ENCODE assay signal across 1 cellular context in the genomic region with DNA sequence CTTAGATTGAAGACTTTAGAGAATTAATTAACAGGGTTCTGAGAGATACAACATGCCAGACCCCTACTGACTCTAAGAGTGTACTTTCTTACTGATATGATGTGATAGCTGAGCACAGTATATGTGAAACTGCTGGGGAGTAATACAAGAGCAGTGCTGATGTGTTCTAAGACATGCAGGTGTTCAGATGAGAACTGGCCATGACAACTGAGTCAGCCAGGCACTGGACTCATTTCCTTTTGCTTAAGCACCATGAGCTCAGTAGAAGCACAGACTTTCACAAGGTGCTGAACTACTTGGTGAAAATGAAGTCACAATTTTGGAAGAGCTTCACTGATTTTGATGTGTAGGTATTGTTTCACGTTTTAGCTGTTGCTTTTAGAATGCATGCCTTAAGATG.
TF ChIP-seq lines count a peak whose summit lies in the region.

No MANE protein-coding gene starts in this region.

TF ChIP-seq in GM12878, 131 proteins besides CTCF, POLR2A, EP300 and RAD21 (continues in another document):
- no peak for TF ChIP-seq ZBTB40 (IDR thresholded peaks at IDR 0.05; ENCODE audit: borderline replicate concordance)
- TF ChIP-seq, protein P1, sequence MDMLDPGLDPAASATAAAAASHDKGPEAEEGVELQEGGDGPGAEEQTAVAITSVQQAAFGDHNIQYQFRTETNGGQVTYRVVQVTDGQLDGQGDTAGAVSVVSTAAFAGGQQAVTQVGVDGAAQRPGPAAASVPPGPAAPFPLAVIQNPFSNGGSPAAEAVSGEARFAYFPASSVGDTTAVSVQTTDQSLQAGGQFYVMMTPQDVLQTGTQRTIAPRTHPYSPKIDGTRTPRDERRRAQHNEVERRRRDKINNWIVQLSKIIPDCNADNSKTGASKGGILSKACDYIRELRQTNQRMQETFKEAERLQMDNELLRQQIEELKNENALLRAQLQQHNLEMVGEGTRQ (IDR thresholded peaks at IDR 0.05; ENCODE audit: borderline replicate concordance, low read depth, low read length), result no peak
- TF ChIP-seq ZNF274 (IDR thresholded peaks at IDR 0.05; ENCODE audit: insufficient read depth, insufficient read length), result no peak
- no peak for TF ChIP-seq CBX5 (IDR thresholded peaks at IDR 0.05; ENCODE audit: low read depth)
- TF ChIP-seq NR2C2 (IDR thresholded peaks at IDR 0.05; ENCODE audit: borderline replicate concordance, control insufficient read depth, insufficient read length, low read depth), result no peak
- TF ChIP-seq FOXK2 (IDR thresholded peaks at IDR 0.05), result no peak
- peak; percentile 35; the same call in 1 of the 2 replicates for TF ChIP-seq IRF4 (IDR thresholded peaks at IDR 0.05; ENCODE audit: low read depth, low read length)
- peak; percentile 37; the same call in 1 of the 2 replicates for TF ChIP-seq YY1 (IDR thresholded peaks at IDR 0.05; ENCODE audit: low read depth, low read length)
- no peak for TF ChIP-seq SP1 (IDR thresholded peaks at IDR 0.05; ENCODE audit: low read depth, low read length)
- TF ChIP-seq SREBF1 (IDR thresholded peaks at IDR 0.05; ENCODE audit: low read length), result no peak
- peak; percentile 82 for TF ChIP-seq CREM (IDR thresholded peaks at IDR 0.05; ENCODE audit: low read depth)
- TF ChIP-seq NFIC (IDR thresholded peaks at IDR 0.05; ENCODE audit: low read depth, low read length), result peak; percentile 79; the same call in 1 of the 2 replicates
- 0 out of 2 replicates have a peak, but pooled peaks have one; percentile 59 for TF ChIP-seq MTA3 (IDR thresholded peaks at IDR 0.05; ENCODE audit: borderline replicate concordance, low read length)
- no peak for TF ChIP-seq BHLHE40 (IDR thresholded peaks at IDR 0.05; ENCODE audit: borderline replicate concordance in 1 of 2, low read depth in 2 of 2, low read length in 1 of 2)
- TF ChIP-seq PAX8 (IDR thresholded peaks at IDR 0.05), result no peak
- TF ChIP-seq, protein P2, sequence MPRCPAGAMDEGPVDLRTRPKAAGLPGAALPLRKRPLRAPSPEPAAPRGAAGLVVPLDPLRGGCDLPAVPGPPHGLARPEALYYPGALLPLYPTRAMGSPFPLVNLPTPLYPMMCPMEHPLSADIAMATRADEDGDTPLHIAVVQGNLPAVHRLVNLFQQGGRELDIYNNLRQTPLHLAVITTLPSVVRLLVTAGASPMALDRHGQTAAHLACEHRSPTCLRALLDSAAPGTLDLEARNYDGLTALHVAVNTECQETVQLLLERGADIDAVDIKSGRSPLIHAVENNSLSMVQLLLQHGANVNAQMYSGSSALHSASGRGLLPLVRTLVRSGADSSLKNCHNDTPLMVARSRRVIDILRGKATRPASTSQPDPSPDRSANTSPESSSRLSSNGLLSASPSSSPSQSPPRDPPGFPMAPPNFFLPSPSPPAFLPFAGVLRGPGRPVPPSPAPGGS (IDR thresholded peaks at IDR 0.05; ENCODE audit: borderline replicate concordance, insufficient read depth, low read depth, low read length, poor library complexity, severe bottlenecking), result peak; percentile 63
- TF ChIP-seq POLR2AphosphoS2 (IDR thresholded peaks at IDR 0.05; ENCODE audit: low read depth, low read length), result no peak
- TF ChIP-seq PML (IDR thresholded peaks at IDR 0.05; ENCODE audit: low read length), result 0 out of 2 replicates have a peak, but pooled peaks have one; percentile 60
- no peak for TF ChIP-seq NR2C1 (IDR thresholded peaks at IDR 0.05)
- no peak for TF ChIP-seq STAT3 (IDR thresholded peaks at IDR 0.05; ENCODE audit: low read depth, low read length)
- no peak for TF ChIP-seq POLR2AphosphoS5 (IDR thresholded peaks at IDR 0.05; ENCODE audit: low read length)
- no peak for TF ChIP-seq MYB (IDR thresholded peaks at IDR 0.05; ENCODE audit: borderline replicate concordance, low read depth, low read length)
- no peak for TF ChIP-seq SIX5 (IDR thresholded peaks at IDR 0.05; ENCODE audit: low read depth, low read length, severe bottlenecking)
- TF ChIP-seq IKZF2 (IDR thresholded peaks at IDR 0.05), result no peak
- 0 out of 2 replicates have a peak, but pooled peaks have one; percentile 12 for TF ChIP-seq BCL11A (IDR thresholded peaks at IDR 0.05; ENCODE audit: low read depth, low read length)
- TF ChIP-seq HDAC6 (IDR thresholded peaks at IDR 0.05; ENCODE audit: unreplicated experiment), result no peak
- TF ChIP-seq ESRRA (IDR thresholded peaks at IDR 0.05; ENCODE audit: low read length), result no peak
- TF ChIP-seq SUPT20H (IDR thresholded peaks at IDR 0.05; ENCODE audit: borderline replicate concordance, control insufficient read depth, low read depth, low read length), result no peak
- TF ChIP-seq, protein P3, sequence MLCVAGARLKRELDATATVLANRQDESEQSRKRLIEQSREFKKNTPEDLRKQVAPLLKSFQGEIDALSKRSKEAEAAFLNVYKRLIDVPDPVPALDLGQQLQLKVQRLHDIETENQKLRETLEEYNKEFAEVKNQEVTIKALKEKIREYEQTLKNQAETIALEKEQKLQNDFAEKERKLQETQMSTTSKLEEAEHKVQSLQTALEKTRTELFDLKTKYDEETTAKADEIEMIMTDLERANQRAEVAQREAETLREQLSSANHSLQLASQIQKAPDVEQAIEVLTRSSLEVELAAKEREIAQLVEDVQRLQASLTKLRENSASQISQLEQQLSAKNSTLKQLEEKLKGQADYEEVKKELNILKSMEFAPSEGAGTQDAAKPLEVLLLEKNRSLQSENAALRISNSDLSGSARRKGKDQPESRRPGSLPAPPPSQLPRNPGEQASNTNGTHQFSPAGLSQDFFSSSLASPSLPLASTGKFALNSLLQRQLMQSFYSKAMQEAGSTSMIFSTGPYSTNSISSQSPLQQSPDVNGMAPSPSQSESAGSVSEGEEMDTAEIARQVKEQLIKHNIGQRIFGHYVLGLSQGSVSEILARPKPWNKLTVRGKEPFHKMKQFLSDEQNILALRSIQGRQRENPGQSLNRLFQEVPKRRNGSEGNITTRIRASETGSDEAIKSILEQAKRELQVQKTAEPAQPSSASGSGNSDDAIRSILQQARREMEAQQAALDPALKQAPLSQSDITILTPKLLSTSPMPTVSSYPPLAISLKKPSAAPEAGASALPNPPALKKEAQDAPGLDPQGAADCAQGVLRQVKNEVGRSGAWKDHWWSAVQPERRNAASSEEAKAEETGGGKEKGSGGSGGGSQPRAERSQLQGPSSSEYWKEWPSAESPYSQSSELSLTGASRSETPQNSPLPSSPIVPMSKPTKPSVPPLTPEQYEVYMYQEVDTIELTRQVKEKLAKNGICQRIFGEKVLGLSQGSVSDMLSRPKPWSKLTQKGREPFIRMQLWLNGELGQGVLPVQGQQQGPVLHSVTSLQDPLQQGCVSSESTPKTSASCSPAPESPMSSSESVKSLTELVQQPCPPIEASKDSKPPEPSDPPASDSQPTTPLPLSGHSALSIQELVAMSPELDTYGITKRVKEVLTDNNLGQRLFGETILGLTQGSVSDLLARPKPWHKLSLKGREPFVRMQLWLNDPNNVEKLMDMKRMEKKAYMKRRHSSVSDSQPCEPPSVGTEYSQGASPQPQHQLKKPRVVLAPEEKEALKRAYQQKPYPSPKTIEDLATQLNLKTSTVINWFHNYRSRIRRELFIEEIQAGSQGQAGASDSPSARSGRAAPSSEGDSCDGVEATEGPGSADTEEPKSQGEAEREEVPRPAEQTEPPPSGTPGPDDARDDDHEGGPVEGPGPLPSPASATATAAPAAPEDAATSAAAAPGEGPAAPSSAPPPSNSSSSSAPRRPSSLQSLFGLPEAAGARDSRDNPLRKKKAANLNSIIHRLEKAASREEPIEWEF (IDR thresholded peaks at IDR 0.05; ENCODE audit: insufficient replicate concordance, low read depth, low read length), result no peak
- peak; percentile 20; the same call in 1 of the 2 replicates for TF ChIP-seq GABPA (IDR thresholded peaks at IDR 0.05; ENCODE audit: low read depth)
- TF ChIP-seq SMC3 (IDR thresholded peaks at IDR 0.05; ENCODE audit: borderline replicate concordance, low read length), result no peak
- TF ChIP-seq NFYA (IDR thresholded peaks at IDR 0.05; ENCODE audit: borderline replicate concordance, low read depth, low read length), result no peak
- TF ChIP-seq MEF2A (IDR thresholded peaks at IDR 0.05; ENCODE audit: insufficient read depth, low read depth, low read length), result 0 out of 2 replicates have a peak, but pooled peaks have one; percentile 24
- peak; percentile 61; the same call in 1 of the 2 replicates for TF ChIP-seq TCF12 (IDR thresholded peaks at IDR 0.05; ENCODE audit: low read depth, low read length)
- TF ChIP-seq SPI1 (IDR thresholded peaks at IDR 0.05; ENCODE audit: borderline replicate concordance, insufficient read depth, low read depth, low read length), result no peak
- TF ChIP-seq SKIL (IDR thresholded peaks at IDR 0.05; ENCODE audit: low read depth, poor library complexity, severe bottlenecking), result no peak
- 0 out of 4 replicates have a peak, but pooled peaks of 1 of the 2 experiments have one; percentile 5 for TF ChIP-seq SRF (IDR thresholded peaks at IDR 0.05; ENCODE audit: low read depth in 2 of 2, low read length in 2 of 2)
- TF ChIP-seq EZH2 (IDR thresholded peaks at IDR 0.05; ENCODE audit: borderline replicate concordance, control insufficient read depth, low read depth, low read length), result no peak
- peak; percentile 78 for TF ChIP-seq JUNB (IDR thresholded peaks at IDR 0.05)
- TF ChIP-seq NRF1 (conservative IDR thresholded peaks at IDR 0.05; ENCODE audit: low read depth, low read length), result no peak
- TF ChIP-seq PBX3 (IDR thresholded peaks at IDR 0.05; ENCODE audit: insufficient replicate concordance, low read depth, low read length), result no peak
- peak; percentile 61; the same call in 1 of the 2 replicates for TF ChIP-seq FOXM1 (IDR thresholded peaks at IDR 0.05; ENCODE audit: low read depth, low read length)
- TF ChIP-seq EED (IDR thresholded peaks at IDR 0.05; ENCODE audit: low read depth), result peak; percentile 46; the same call in 1 of the 2 replicates
- TF ChIP-seq KAT2A (conservative IDR thresholded peaks at IDR 0.05; ENCODE audit: control insufficient read depth, low read depth, low read length), result no peak
- no peak for TF ChIP-seq NR2F1 (conservative IDR thresholded peaks at IDR 0.05)
- TF ChIP-seq MLLT1 (IDR thresholded peaks at IDR 0.05), result no peak
- peak; percentile 84 for TF ChIP-seq CREB1 (IDR thresholded peaks at IDR 0.05; ENCODE audit: low read depth)
- peak; percentile 28; the same call in 1 of the 2 replicates for TF ChIP-seq RUNX3 (IDR thresholded peaks at IDR 0.05; ENCODE audit: low read length)
- peak; percentile 84 for TF ChIP-seq TCF3 (IDR thresholded peaks at IDR 0.05; ENCODE audit: borderline replicate concordance, insufficient read depth, low read depth, low read length)
